Comparison of ENCODE assay signal across 8 cellular contexts in the genomic region with DNA sequence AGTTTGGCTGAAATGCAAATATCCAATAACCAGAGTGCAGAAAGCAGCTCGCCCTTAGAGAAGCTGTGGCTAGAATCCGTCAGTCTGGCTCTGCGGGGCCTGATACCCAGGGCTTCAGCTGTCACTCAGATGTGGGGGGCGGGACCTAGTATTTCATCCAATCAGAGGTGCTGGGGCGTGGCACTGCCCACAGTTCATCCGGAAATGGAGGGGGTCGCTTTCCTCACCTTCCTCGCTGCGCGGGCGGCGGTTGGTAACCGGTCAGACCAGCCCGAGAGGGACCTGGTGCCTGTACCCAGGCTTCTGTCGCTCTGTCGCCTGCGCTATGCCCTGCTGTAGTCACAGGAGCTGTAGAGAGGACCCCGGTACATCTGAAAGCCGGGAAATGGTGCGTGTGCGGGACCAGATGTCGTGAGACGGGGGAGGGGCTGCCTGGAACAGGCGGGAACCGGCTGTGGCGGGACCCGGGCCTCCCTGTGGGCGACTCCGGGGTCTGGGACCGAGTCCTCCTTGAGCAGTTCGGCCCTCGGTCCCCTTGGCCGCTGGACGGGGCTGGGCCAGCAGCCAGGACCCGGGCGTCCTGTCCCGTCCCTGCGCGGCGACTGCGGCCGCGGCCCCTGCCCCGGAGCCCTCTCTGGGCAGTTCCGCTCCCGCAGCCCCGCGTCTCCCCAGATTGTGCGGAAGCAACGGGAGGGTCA. TPM values are rescaled to one million over a fixed set of nuclear protein-coding genes. Genes with fewer than 3 reads are reported as not detected.
DNase-seq lines count a peak whose midpoint lies in the region; ATAC-seq and TF ChIP-seq lines count a peak whose summit lies in the region.

ZNF700 (plus strand) TSS at position 222 of the 698 bp plus-strand sequence; CDS start at position 326, 104 bp downstream.

- TF ChIP-seq CTCF in AG09309 (IDR thresholded peaks at IDR 0.05; ENCODE audit: control insufficient read depth, insufficient read depth, low read depth, low read length, missing control alignments), result no peak
- no peak for TF ChIP-seq CTCF in WTC11 (IDR thresholded peaks at IDR 0.05)
- TF ChIP-seq CTCF in cardiac fibroblast (IDR thresholded peaks at IDR 0.05; ENCODE audit: low read depth, low read length), result no peak
- no peak for TF ChIP-seq CTCF in smooth muscle cell (IDR thresholded peaks at IDR 0.05; ENCODE audit: borderline replicate concordance, insufficient read depth, poor library complexity, severe bottlenecking)

- no peaks in the 10 kb centered on the region for H3K9me3 ChIP-seq in smooth muscle cell (replicated peaks; ENCODE audit: low read depth)

- H2AFZ ChIP-seq in smooth muscle cell (ENCODE audit: low read depth), result peak within 1 kb of the TSS; percentile 96

- H3K4me3 ChIP-seq in AG09309 (ENCODE audit: control insufficient read depth, low read depth, low read length), result peak within 1 kb of the TSS; percentile 97
- peak within 1 kb of the TSS; percentile 86 to 91 for H3K4me3 ChIP-seq in cardiac fibroblast (replicated peaks in 1 of 2; ENCODE audit: low read depth in 2 of 2, low read length in 2 of 2)
- peak within 1 kb of the TSS; percentile 77 for H3K4me3 ChIP-seq in smooth muscle cell

- peaks cover 24% of the 10 kb centered on the region for H3K4me1 Mint-ChIP-seq in WTC11

- H3K27ac Mint-ChIP-seq in WTC11, result peak within 1 kb of the TSS; percentile 99

- DNase-seq in AG09309 (ENCODE audit: low read depth), result peak; percentile 46
- DNase-seq in NCI-H226, result peak; percentile 83
- DNase-seq in WTC11 (ENCODE audit: low spot score), result peak; percentile 97
- DNase-seq in cardiac fibroblast (ENCODE audit: low read depth in 2 of 2), result peak; percentile 88 to 91
- peak; percentile 97 for DNase-seq in iPS-NIHi7 (ENCODE audit: extremely low spot score)
- DNase-seq in smooth muscle cell (lab: John Stamatoyannopoulos, UW; ENCODE audit: unreplicated experiment), result peak; percentile 54

- H3K4me3 Mint-ChIP-seq in WTC11, result peak within 1 kb of the TSS; percentile 96

- POLR2A ChIA-PET in WTC11 (lab: Charles Lee), result interaction anchor here (0.8 to 2.7 kb wide), 4 partner anchors 40 to 215 kb away, joined by 3 to 18 read pairs (median 6); partner anchors contain the start of gene ZNF20

- WGBS in smooth muscle cell (ENCODE audit: low lambda C conversion rate), result under 1% methylated on average over 47 of the region's 50 CpGs

- H3K4me1 ChIP-seq in smooth muscle cell (ENCODE audit: low read depth), result peaks cover 6% of the 10 kb centered on the region

- H3F3A ChIP-seq in smooth muscle cell (ENCODE audit: low read depth), result peaks cover 6% of the 10 kb centered on the region

- H3K27me3 Mint-ChIP-seq in WTC11 (ENCODE audit: low read depth), result no peaks in the 10 kb centered on the region; the same call in 1 of the 2 replicates

- no peaks in the 10 kb centered on the region for H3K27me3 ChIP-seq in smooth muscle cell (ENCODE audit: low read depth)

- H3K4me2 ChIP-seq in smooth muscle cell, result peak within 1 kb of the TSS; percentile 90

- CTCF ChIA-PET in WTC11 (lab: Charles Lee), result interaction anchor here (0.8 to 2.8 kb wide), 16 partner anchors 18 to 747 kb away, joined by 3 to 94 read pairs (median 9); partner anchors contain the start of genes ZNF20, ZNF69, ZNF763 and ZNF878

- H3K27ac ChIP-seq in smooth muscle cell (ENCODE audit: low read depth), result peak within 1 kb of the TSS; percentile 36

- no peaks in the 10 kb centered on the region for H3K9me3 Mint-ChIP-seq in WTC11

- H3K79me2 ChIP-seq in smooth muscle cell (ENCODE audit: low read depth), result peaks cover 41% of the 10 kb centered on the region

- peak within 1 kb of the TSS; percentile 63 for H3K9ac ChIP-seq in smooth muscle cell (ENCODE audit: low read depth)

- no peaks in the 10 kb centered on the region for H4K20me1 ChIP-seq in smooth muscle cell (ENCODE audit: low read depth)

- H3K36me3 Mint-ChIP-seq in WTC11, result peaks cover 9% of the 10 kb centered on the region

- H3K36me3 ChIP-seq in smooth muscle cell (ENCODE audit: low read depth), result no peaks in the 10 kb centered on the region

- ATAC-seq in GM19023 (IDR thresholded peaks at IDR 0.05; ENCODE audit: unreplicated experiment) (peak; percentile 82), HG03196 (IDR thresholded peaks at IDR 0.05; ENCODE audit: unreplicated experiment) (peak; percentile 87), WTC11 (peak; percentile 91)

TF ChIP-seq in WTC11, 78 proteins besides CTCF, POLR2A, EP300 and RAD21 (continues in another document):
- TF ChIP-seq SP1 (CRISPR knock-in tag; conservative IDR thresholded peaks at IDR 0.05), result peak; percentile 78
- TF ChIP-seq RELA (CRISPR knock-in tag; IDR thresholded peaks at IDR 0.05; ENCODE audit: borderline replicate concordance), result peak; percentile 53; the same call in 1 of the 2 replicates
- peak; percentile 48 for TF ChIP-seq FOXP4 (CRISPR knock-in tag; IDR thresholded peaks at IDR 0.05)
- TF ChIP-seq FOXK1 (CRISPR knock-in tag; IDR thresholded peaks at IDR 0.05), result peak; percentile 66
- TF ChIP-seq FOXP1 (CRISPR knock-in tag; IDR thresholded peaks at IDR 0.05; ENCODE audit: borderline replicate concordance), result peak; percentile 67; the same call in 1 of the 2 replicates
- TF ChIP-seq CREM (CRISPR knock-in tag; IDR thresholded peaks at IDR 0.05), result 0 out of 2 replicates have a peak, but pooled peaks have one; percentile 40
- 0 out of 2 replicates have a peak, but pooled peaks have one; percentile 65 for TF ChIP-seq MLX (CRISPR knock-in tag; IDR thresholded peaks at IDR 0.05)
- TF ChIP-seq, protein P1, sequence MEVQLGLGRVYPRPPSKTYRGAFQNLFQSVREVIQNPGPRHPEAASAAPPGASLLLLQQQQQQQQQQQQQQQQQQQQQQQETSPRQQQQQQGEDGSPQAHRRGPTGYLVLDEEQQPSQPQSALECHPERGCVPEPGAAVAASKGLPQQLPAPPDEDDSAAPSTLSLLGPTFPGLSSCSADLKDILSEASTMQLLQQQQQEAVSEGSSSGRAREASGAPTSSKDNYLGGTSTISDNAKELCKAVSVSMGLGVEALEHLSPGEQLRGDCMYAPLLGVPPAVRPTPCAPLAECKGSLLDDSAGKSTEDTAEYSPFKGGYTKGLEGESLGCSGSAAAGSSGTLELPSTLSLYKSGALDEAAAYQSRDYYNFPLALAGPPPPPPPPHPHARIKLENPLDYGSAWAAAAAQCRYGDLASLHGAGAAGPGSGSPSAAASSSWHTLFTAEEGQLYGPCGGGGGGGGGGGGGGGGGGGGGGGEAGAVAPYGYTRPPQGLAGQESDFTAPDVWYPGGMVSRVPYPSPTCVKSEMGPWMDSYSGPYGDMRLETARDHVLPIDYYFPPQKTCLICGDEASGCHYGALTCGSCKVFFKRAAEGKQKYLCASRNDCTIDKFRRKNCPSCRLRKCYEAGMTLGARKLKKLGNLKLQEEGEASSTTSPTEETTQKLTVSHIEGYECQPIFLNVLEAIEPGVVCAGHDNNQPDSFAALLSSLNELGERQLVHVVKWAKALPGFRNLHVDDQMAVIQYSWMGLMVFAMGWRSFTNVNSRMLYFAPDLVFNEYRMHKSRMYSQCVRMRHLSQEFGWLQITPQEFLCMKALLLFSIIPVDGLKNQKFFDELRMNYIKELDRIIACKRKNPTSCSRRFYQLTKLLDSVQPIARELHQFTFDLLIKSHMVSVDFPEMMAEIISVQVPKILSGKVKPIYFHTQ (CRISPR knock-in tag; IDR thresholded peaks at IDR 0.05), result no peak
- TF ChIP-seq, protein P2, sequence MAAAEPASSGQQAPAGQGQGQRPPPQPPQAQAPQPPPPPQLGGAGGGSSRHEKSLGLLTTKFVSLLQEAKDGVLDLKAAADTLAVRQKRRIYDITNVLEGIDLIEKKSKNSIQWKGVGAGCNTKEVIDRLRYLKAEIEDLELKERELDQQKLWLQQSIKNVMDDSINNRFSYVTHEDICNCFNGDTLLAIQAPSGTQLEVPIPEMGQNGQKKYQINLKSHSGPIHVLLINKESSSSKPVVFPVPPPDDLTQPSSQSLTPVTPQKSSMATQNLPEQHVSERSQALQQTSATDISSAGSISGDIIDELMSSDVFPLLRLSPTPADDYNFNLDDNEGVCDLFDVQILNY (CRISPR knock-in tag; IDR thresholded peaks at IDR 0.05), result peak; percentile 85
- TF ChIP-seq, protein P3, sequence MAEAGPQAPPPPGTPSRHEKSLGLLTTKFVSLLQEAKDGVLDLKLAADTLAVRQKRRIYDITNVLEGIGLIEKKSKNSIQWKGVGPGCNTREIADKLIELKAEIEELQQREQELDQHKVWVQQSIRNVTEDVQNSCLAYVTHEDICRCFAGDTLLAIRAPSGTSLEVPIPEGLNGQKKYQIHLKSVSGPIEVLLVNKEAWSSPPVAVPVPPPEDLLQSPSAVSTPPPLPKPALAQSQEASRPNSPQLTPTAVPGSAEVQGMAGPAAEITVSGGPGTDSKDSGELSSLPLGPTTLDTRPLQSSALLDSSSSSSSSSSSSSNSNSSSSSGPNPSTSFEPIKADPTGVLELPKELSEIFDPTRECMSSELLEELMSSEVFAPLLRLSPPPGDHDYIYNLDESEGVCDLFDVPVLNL (CRISPR knock-in tag; IDR thresholded peaks at IDR 0.05; ENCODE audit: borderline replicate concordance, low read depth), result no peak

RNA-seq across cellular contexts. Expression of gene ZNF700, which starts in this region (rescaled TPM):
- total RNA-seq in WTC11 (2021), result 9.1 to 11.4 TPM (median 10.7 TPM) in 3 replicates
- 8.3 and 10.4 TPM in 2 replicates for total RNA-seq in smooth muscle cell
- 1.2 and 1.3 TPM in 2 replicates for polyA plus RNA-seq in smooth muscle cell

Comparison
In these comparisons a context has a peak if more than half of its experiments do, and no peak if none do; other contexts are left out.
1. Peak in every context shown above with its lines: DNase-seq, ATAC-seq, H3K4me3 ChIP-seq and H3K27ac ChIP-seq.
2. DNase-seq: peak in every context shown above with its lines; median percentile 97 in WTC11; 97 in iPS-NIHi7; 90 in cardiac fibroblast; 83 in NCI-H226; 54 in smooth muscle cell; 46 in AG09309.